ENCODE assay signal across 1 cellular context in the genomic region with DNA sequence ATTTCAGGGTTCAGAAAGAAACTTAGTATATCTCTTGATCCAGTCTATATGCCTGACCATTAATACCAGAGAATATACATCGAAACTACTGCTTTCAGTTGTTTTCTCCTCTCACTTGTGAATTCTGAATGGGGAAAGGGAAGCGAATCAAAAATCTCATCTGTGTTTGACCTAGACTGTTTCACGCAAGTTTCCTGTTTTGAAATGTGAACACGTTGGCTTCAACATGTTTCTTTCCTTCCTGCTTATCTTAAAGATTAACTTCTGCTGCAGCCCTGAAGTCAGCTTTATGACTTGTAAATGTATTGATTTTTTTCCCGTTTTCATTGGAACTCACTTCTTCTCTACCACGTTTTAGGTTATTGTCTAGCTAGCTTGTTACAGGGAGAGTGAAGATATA.
TF ChIP-seq lines count a peak whose summit lies in the region.

No MANE protein-coding gene starts in this region.

TF ChIP-seq in SK-N-SH treated with all-trans-retinoic acid at 6 μM for 48 hours, 23 proteins besides CTCF, POLR2A, EP300 and RAD21 (continued from another document):
- TF ChIP-seq CSRNP3 (CRISPR knock-in tag; IDR thresholded peaks at IDR 0.05) = no peak
- TF ChIP-seq, protein P1, sequence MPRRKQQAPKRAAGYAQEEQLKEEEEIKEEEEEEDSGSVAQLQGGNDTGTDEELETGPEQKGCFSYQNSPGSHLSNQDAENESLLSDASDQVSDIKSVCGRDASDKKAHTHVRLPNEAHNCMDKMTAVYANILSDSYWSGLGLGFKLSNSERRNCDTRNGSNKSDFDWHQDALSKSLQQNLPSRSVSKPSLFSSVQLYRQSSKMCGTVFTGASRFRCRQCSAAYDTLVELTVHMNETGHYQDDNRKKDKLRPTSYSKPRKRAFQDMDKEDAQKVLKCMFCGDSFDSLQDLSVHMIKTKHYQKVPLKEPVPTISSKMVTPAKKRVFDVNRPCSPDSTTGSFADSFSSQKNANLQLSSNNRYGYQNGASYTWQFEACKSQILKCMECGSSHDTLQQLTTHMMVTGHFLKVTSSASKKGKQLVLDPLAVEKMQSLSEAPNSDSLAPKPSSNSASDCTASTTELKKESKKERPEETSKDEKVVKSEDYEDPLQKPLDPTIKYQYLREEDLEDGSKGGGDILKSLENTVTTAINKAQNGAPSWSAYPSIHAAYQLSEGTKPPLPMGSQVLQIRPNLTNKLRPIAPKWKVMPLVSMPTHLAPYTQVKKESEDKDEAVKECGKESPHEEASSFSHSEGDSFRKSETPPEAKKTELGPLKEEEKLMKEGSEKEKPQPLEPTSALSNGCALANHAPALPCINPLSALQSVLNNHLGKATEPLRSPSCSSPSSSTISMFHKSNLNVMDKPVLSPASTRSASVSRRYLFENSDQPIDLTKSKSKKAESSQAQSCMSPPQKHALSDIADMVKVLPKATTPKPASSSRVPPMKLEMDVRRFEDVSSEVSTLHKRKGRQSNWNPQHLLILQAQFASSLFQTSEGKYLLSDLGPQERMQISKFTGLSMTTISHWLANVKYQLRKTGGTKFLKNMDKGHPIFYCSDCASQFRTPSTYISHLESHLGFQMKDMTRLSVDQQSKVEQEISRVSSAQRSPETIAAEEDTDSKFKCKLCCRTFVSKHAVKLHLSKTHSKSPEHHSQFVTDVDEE (CRISPR knock-in tag; IDR thresholded peaks at IDR 0.05) = no peak
- TF ChIP-seq PPARA (CRISPR knock-in tag; IDR thresholded peaks at IDR 0.05; ENCODE audit: borderline replicate concordance) = no peak
- no peak for TF ChIP-seq RARB (CRISPR knock-in tag; IDR thresholded peaks at IDR 0.05)
- no peak for TF ChIP-seq TOX (CRISPR knock-in tag; IDR thresholded peaks at IDR 0.05; ENCODE audit: borderline replicate concordance)
- TF ChIP-seq ZFP3 (CRISPR knock-in tag; IDR thresholded peaks at IDR 0.05) = no peak
- no peak for TF ChIP-seq TCF4 (CRISPR knock-in tag; IDR thresholded peaks at IDR 0.05; ENCODE audit: borderline replicate concordance)
- no peak for TF ChIP-seq CSDC2 (CRISPR knock-in tag; IDR thresholded peaks at IDR 0.05)
- TF ChIP-seq ZFP30 (CRISPR knock-in tag; IDR thresholded peaks at IDR 0.05) = no peak
- TF ChIP-seq ARNTL (CRISPR knock-in tag; IDR thresholded peaks at IDR 0.05; ENCODE audit: borderline replicate concordance, low read depth) = no peak
- no peak for TF ChIP-seq ZC3H10 (CRISPR knock-in tag; IDR thresholded peaks at IDR 0.05)
- TF ChIP-seq OSR1 (CRISPR knock-in tag; IDR thresholded peaks at IDR 0.05) = no peak
- TF ChIP-seq PATZ1 (CRISPR knock-in tag; IDR thresholded peaks at IDR 0.05; ENCODE audit: borderline replicate concordance) = no peak
- TF ChIP-seq POU6F1 (CRISPR knock-in tag; IDR thresholded peaks at IDR 0.05; ENCODE audit: borderline replicate concordance, low read depth) = no peak
- no peak for TF ChIP-seq SNAI2 (CRISPR knock-in tag; IDR thresholded peaks at IDR 0.05)
